ENCODE assay signal across 8 cellular contexts in genomic region chr12:31874961-31875608, GRCh38.
DNase-seq lines count a peak whose midpoint lies in the region; ATAC-seq, FAIRE-seq and TF ChIP-seq lines count a peak whose summit lies in the region.

No MANE protein-coding gene starts in this region.

- peak overlapping the region; percentile 74 for H3K4me3 Mint-ChIP-seq in activated naive CD8-positive, alpha-beta T cell treated with anti-CD3 and anti-CD28 coated beads, Interleukin-2, amount 10 ng/mL, durations not matched to agents 7 days and 5 days

- peaks cover 16% of the 10 kb centered on the region for H3K4me1 Mint-ChIP-seq in activated naive CD8-positive, alpha-beta T cell treated with anti-CD3 and anti-CD28 coated beads, Interleukin-2, amount 10 ng/mL, durations not matched to agents 7 days and 5 days

- TF ChIP-seq CTCF in kidney (IDR thresholded peaks at IDR 0.05; ENCODE audit: borderline replicate concordance, extremely low read depth, insufficient read depth), result no peak

- POLR2A ChIA-PET in activated naive CD8-positive, alpha-beta T cell treated with anti-CD3 and anti-CD28 coated beads, Interleukin-2, amount 10 ng/mL, durations not matched to agents 7 days and 5 days (lab: Charles Lee), result interaction anchor here (0.8 to 2.0 kb wide), 5 partner anchors 20 to 146 kb away, joined by 3 to 10 read pairs (median 3); partner anchors contain the start of genes AMN1 and RESF1

- FAIRE-seq in kidney (lab: Jason Lieb, UNC), result no peak

- intact Hi-C loops in kidney (cut with DNase I), result no loop called here

- H3K36me3 ChIP-seq in kidney (ENCODE audit: control insufficient read depth in 1 of 2, insufficient read depth in 2 of 2, low read length in 2 of 2), result no peaks in the 10 kb centered on the region

- H3K4me1 ChIP-seq in kidney (ENCODE audit: control insufficient read depth in 1 of 2, insufficient read depth in 1 of 2, low read depth in 1 of 2, low read length in 2 of 2), result peaks cover 0 to 7% of the 10 kb centered on the region in 2 donors

- H3K27ac ChIP-seq in kidney (ENCODE audit: low read depth in 2 of 2, low read length in 2 of 2), result peak overlapping the region; percentile 68 to 81

- H3K9ac ChIP-seq in kidney (ENCODE audit: low read length in 2 of 2), result no peak overlapping the region

- no peaks in the 10 kb centered on the region for H3K9me3 ChIP-seq in kidney (ENCODE audit: control insufficient read depth in 1 of 2, low read length in 2 of 2)

- ATAC-seq in HG02678 (IDR thresholded peaks at IDR 0.05; ENCODE audit: unreplicated experiment) (peak; percentile 87), SK-N-SH treated with all-trans-retinoic acid at 6 μM for 48 hours (peak; percentile 25; the same call in 1 of the 3 replicates), HG02981 (IDR thresholded peaks at IDR 0.05; ENCODE audit: unreplicated experiment) (no peak)
- ATAC-seq in activated naive CD8-positive, alpha-beta T cell treated with anti-CD3 and anti-CD28 coated beads, Interleukin-2, amount 10 ng/mL, durations not matched to agents 7 days and 5 days (ENCODE audit: low read depth), result peak; percentile 96

- peaks cover 34% of the 10 kb centered on the region for H3K36me3 Mint-ChIP-seq in activated naive CD8-positive, alpha-beta T cell treated with anti-CD3 and anti-CD28 coated beads, Interleukin-2, amount 10 ng/mL, durations not matched to agents 7 days and 5 days

- H3K27ac Mint-ChIP-seq in activated naive CD8-positive, alpha-beta T cell treated with anti-CD3 and anti-CD28 coated beads, Interleukin-2, amount 10 ng/mL, durations not matched to agents 7 days and 5 days, result peak overlapping the region; percentile 99

- peak; percentile 80 for DNase-seq in EH (ENCODE audit: low read depth)
- DNase-seq in activated naive CD8-positive, alpha-beta T cell treated with anti-CD3 and anti-CD28 coated beads, Interleukin-2, amount 10 ng/mL, durations not matched to agents 7 days and 5 days, result no peak
- peak; percentile 86 for DNase-seq in kidney
- DNase-seq in stimulated activated CD4-positive, alpha-beta T cell treated with anti-CD3 and anti-CD28 coated beads, Interleukin-4, amount 100 ng/mL, for 4 hours, result peak; percentile 52 to 77
- no peak for DNase-seq in NCI-H2196 (lab: John Stamatoyannopoulos, UW; ENCODE audit: unreplicated experiment)

- H3K9me3 Mint-ChIP-seq in activated naive CD8-positive, alpha-beta T cell treated with anti-CD3 and anti-CD28 coated beads, Interleukin-2, amount 10 ng/mL, durations not matched to agents 7 days and 5 days, result peaks cover 17% of the 10 kb centered on the region

- H3K27me3 Mint-ChIP-seq in activated naive CD8-positive, alpha-beta T cell treated with anti-CD3 and anti-CD28 coated beads, Interleukin-2, amount 10 ng/mL, durations not matched to agents 7 days and 5 days, result no peaks in the 10 kb centered on the region

- no peak overlapping the region for H3K4me3 ChIP-seq in kidney (ENCODE audit: low read length in 2 of 2)

TF ChIP-seq in SK-N-SH treated with all-trans-retinoic acid at 6 μM for 48 hours, 23 proteins besides CTCF, POLR2A, EP300 and RAD21:
- TF ChIP-seq ARNTL (CRISPR knock-in tag; IDR thresholded peaks at IDR 0.05; ENCODE audit: borderline replicate concordance, low read depth) (no peak), PPARA (CRISPR knock-in tag; IDR thresholded peaks at IDR 0.05; ENCODE audit: borderline replicate concordance) (no peak), ISL1 (CRISPR knock-in tag; IDR thresholded peaks at IDR 0.05) (no peak)

Comparison
In these comparisons a context has a peak if more than half of its experiments do, and no peak if none do; other contexts are left out.
1. DNase-seq: peak in EH (single experiment), kidney (single experiment) and stimulated activated CD4-positive, alpha-beta T cell treated with anti-CD3 and anti-CD28 coated beads, Interleukin-4, amount 100 ng/mL, for 4 hours (2 of 2); none in activated naive CD8-positive, alpha-beta T cell treated with anti-CD3 and anti-CD28 coated beads, Interleukin-2, amount 10 ng/mL, durations not matched to agents 7 days and 5 days (single experiment) and NCI-H2196 (single experiment).